Comparison of ENCODE assay signal across 16 cellular contexts in genomic region chr11:20070459-20070858, GRCh38.
A peak's percentile ranks its signal among the peaks of the same experiment; 100 is the strongest.
DNase-seq lines count a peak whose midpoint lies in the region; FAIRE-seq and TF ChIP-seq lines count a peak whose summit lies in the region.
"Had no signal": no experiment of that assay in that cellular context is flagged by ENCODE, and none has a peak within 500 bp of the region (broad histone marks: within the 10 kb centered on the region; RNA-seq: fewer than 3 reads in every experiment).

No MANE protein-coding gene starts in this region.

- no peak overlapping the region for H3K4me3 ChIP-seq in kidney (ENCODE audit: low read length in 2 of 2)
- no peak overlapping the region for H3K4me3 ChIP-seq in ascending aorta
- H3K4me3 ChIP-seq: esophagus muscularis mucosa, uterus had no signal

- no peaks in the 10 kb centered on the region for H3K4me1 ChIP-seq in kidney (ENCODE audit: control insufficient read depth in 1 of 2, insufficient read depth in 1 of 2, low read depth in 1 of 2, low read length in 2 of 2)
- peaks cover 0 to 6% of the 10 kb centered on the region in 2 donors for H3K4me1 ChIP-seq in ascending aorta
- H3K4me1 ChIP-seq: uterus had no signal

- intact Hi-C loops in kidney (cut with DNase I) = no loop called here
- intact Hi-C loops in ascending aorta (cut with DNase I) = no loop called here

- no peaks in the 10 kb centered on the region for H3K27me3 ChIP-seq in layer of hippocampus (ENCODE audit: control insufficient read depth, insufficient read depth, low read length)
- H3K27me3 ChIP-seq in ascending aorta = no peaks in the 10 kb centered on the region
- H3K27me3 ChIP-seq: esophagus muscularis mucosa, uterus had no signal

- DNase-seq in Ammon's horn (ENCODE audit: low spot score) (peak; percentile 68), NCI-H1092 treated with DMSO at 0.1 percent for 48 hours (lab: John Stamatoyannopoulos, UW) (peak; percentile 93), NCI-H748 (lab: John Stamatoyannopoulos, UW; ENCODE audit: unreplicated experiment) (peak; percentile 94), kidney (no peak), ascending aorta (ENCODE audit: low spot score in 2 of 2) (no peak), GM12891 (ENCODE audit: insufficient read length, low spot score) (no peak)
- no peak for DNase-seq in activated CD4-positive, alpha-beta T cell treated with anti-CD3 and anti-CD28 coated beads, Interleukin-2, amount 50 U/mL, for 1 hour
- DNase-seq: activated CD8-positive, alpha-beta T cell treated with anti-CD3 and anti-CD28 coated beads, Interleukin-2, amount 10 ng/mL, durations not matched to agents 7 days and 5 days; activated gamma-delta T cell treated with Interleukin-2 at 50 U/mL for 16 hours; Caco-2; midbrain; NCI-H226; posterior cingulate gyrus; uterus had no signal

- H3K27ac ChIP-seq in layer of hippocampus (ENCODE audit: low read depth, low read length) (peak overlapping the region; percentile 16), kidney (ENCODE audit: low read depth in 2 of 2, low read length in 2 of 2) (no peak overlapping the region), ascending aorta (peak overlapping the region in 1 of 2 donors; percentile 47)
- H3K27ac ChIP-seq: esophagus muscularis mucosa, uterus had no signal

- no peak for TF ChIP-seq CTCF in kidney (IDR thresholded peaks at IDR 0.05; ENCODE audit: borderline replicate concordance, extremely low read depth, insufficient read depth)
- TF ChIP-seq CTCF in ascending aorta (IDR thresholded peaks at IDR 0.05) = no peak

- peaks cover 6 to 11% of the 10 kb centered on the region in 2 donors for H3K36me3 ChIP-seq in kidney (ENCODE audit: control insufficient read depth in 1 of 2, insufficient read depth in 2 of 2, low read length in 2 of 2)
- H3K36me3 ChIP-seq in ascending aorta = peaks cover 26 to 33% of the 10 kb centered on the region in 2 donors
- H3K36me3 ChIP-seq: uterus had no signal

- H3K9me3 ChIP-seq in kidney (ENCODE audit: control insufficient read depth in 1 of 2, low read length in 2 of 2) (no peaks in the 10 kb centered on the region), ascending aorta (no peaks in the 10 kb centered on the region)
- H3K9me3 ChIP-seq: esophagus muscularis mucosa, uterus had no signal

- H3K9ac ChIP-seq in kidney (ENCODE audit: low read length in 2 of 2) = no peak overlapping the region

- TF ChIP-seq POLR2A in GM12891 (IDR thresholded peaks at IDR 0.05; ENCODE audit: low read depth, low read length) = no peak

- FAIRE-seq in kidney (lab: Jason Lieb, UNC) = no peak
- no peak for FAIRE-seq in GM12891 (lab: Jason Lieb, UNC)

TF ChIP-seq in GM12891, 5 proteins besides CTCF, POLR2A, EP300 and RAD21:
- TF ChIP-seq PAX5 (IDR thresholded peaks at IDR 0.05; ENCODE audit: insufficient read depth, low read length, severe bottlenecking) (no peak), SPI1 (IDR thresholded peaks at IDR 0.05; ENCODE audit: low read depth, low read length) (no peak), TAF1 (IDR thresholded peaks at IDR 0.05; ENCODE audit: low read depth, low read length) (no peak), POU2F2 (IDR thresholded peaks at IDR 0.05; ENCODE audit: low read depth, low read length) (no peak), POLR2AphosphoS5 (IDR thresholded peaks at IDR 0.05; ENCODE audit: low read depth, low read length) (no peak)

Comparison
In these comparisons a context has a peak if more than half of its experiments do, and no peak if none do; other contexts are left out.
1. DNase-seq: peak in Ammon's horn (single experiment), NCI-H1092 treated with DMSO at 0.1 percent for 48 hours (single experiment) and NCI-H748 (single experiment); none in kidney (single experiment), activated CD4-positive, alpha-beta T cell treated with anti-CD3 and anti-CD28 coated beads, Interleukin-2, amount 50 U/mL, for 1 hour (single experiment), ascending aorta (0 of 2) and GM12891 (single experiment).